Comparison of ENCODE assay signal across 10 cellular contexts in genomic region chr3:111547645-111548044, GRCh38. TPM values are rescaled to one million over a fixed set of nuclear protein-coding genes. Genes with fewer than 3 reads are reported as not detected.
DNase-seq lines count a peak whose midpoint lies in the region; ATAC-seq and TF ChIP-seq lines count a peak whose summit lies in the region.
"Had no signal": no experiment of that assay in that cellular context is flagged by ENCODE, and none has a peak within 500 bp of the region (broad histone marks: within the 10 kb centered on the region; RNA-seq: fewer than 3 reads in every experiment).

No MANE protein-coding gene starts in this region.

- ATAC-seq in HG03460 (IDR thresholded peaks at IDR 0.05; ENCODE audit: unreplicated experiment), result peak; percentile 87

- H3K9me3 Mint-ChIP-seq in CD8-positive, alpha-beta memory T cell, result no peaks in the 10 kb centered on the region
- H3K9me3 Mint-ChIP-seq in HFFc6, result no peaks in the 10 kb centered on the region

- peak overlapping the region; percentile 46 for H3K27ac ChIP-seq in CD8-positive, alpha-beta memory T cell (ENCODE audit: low read depth, low read length)

- H3K4me1 ChIP-seq in CD8-positive, alpha-beta memory T cell (ENCODE audit: insufficient read depth, low read length), result peaks cover 80% of the 10 kb centered on the region

- no peaks in the 10 kb centered on the region for H3K27me3 Mint-ChIP-seq in CD8-positive, alpha-beta memory T cell
- H3K27me3 Mint-ChIP-seq in HFFc6 (ENCODE audit: insufficient read depth), result peaks cover 1% of the 10 kb centered on the region; the same call in 1 of the 2 replicates

- H3K36me3 ChIP-seq in CD8-positive, alpha-beta memory T cell (ENCODE audit: insufficient read depth, low read length), result no peaks in the 10 kb centered on the region
- H3K36me3 ChIP-seq: upper lobe of left lung had no signal

- POLR2A ChIA-PET in CD8-positive, alpha-beta memory T cell (lab: Charles Lee), result interaction anchor here (1.0 kb wide), 1 partner anchor 9 kb away, joined by 3 read pairs; no protein-coding TSS in a partner anchor
- POLR2A ChIA-PET in HEK293T (lab: Yijun Ruan, JAX), result no interaction called here

- no peak for TF ChIP-seq CTCF in GM20000 (IDR thresholded peaks at IDR 0.05; ENCODE audit: extremely low read depth, missing control alignments)
- TF ChIP-seq CTCF in HFFc6 (IDR thresholded peaks at IDR 0.05), result no peak

- H3K27me3 ChIP-seq in CD8-positive, alpha-beta memory T cell (ENCODE audit: insufficient read depth, low read length, poor library complexity, severe bottlenecking), result no peaks in the 10 kb centered on the region
- H3K27me3 ChIP-seq: upper lobe of left lung had no signal

- H3K9me3 ChIP-seq in CD8-positive, alpha-beta memory T cell (ENCODE audit: low read length), result no peaks in the 10 kb centered on the region
- H3K9me3 ChIP-seq: upper lobe of left lung had no signal

- peak in 3 of 5 donors; percentile 63 to 85 (median 70) for DNase-seq in CD8-positive, alpha-beta memory T cell
- peak; percentile 33 for DNase-seq in GM20000 (ENCODE audit: low spot score)
- DNase-seq in activated naive CD4-positive, alpha-beta T cell treated with Interleukin-2 at 50 U/mL for 16 hours, result peak; percentile 39
- DNase-seq in HCEC 1CT, result no peak
- DNase-seq in EL, result no peak
- no peak for DNase-seq in HEK293T (ENCODE audit: extremely low spot score)
- no peak for DNase-seq in HFFc6
- DNase-seq: upper lobe of left lung had no signal

- H3K36me3 Mint-ChIP-seq in CD8-positive, alpha-beta memory T cell, result peaks cover 3 to 42% (median 14%) of the 10 kb centered on the region in 3 donors
- no peaks in the 10 kb centered on the region for H3K36me3 Mint-ChIP-seq in HFFc6 (ENCODE audit: low read depth)

- peaks cover 0 to 37% (median 34%) of the 10 kb centered on the region in 3 donors for H3K4me1 Mint-ChIP-seq in CD8-positive, alpha-beta memory T cell
- H3K4me1 Mint-ChIP-seq in HFFc6 (ENCODE audit: low read depth), result peaks cover 10% of the 10 kb centered on the region; the same call in 1 of the 2 replicates

- H3K4me3 Mint-ChIP-seq in CD8-positive, alpha-beta memory T cell, result no peak overlapping the region
- H3K4me3 Mint-ChIP-seq in HFFc6, result no peak overlapping the region

- peak overlapping the region; percentile 31 for H3K4me3 ChIP-seq in CD8-positive, alpha-beta memory T cell (ENCODE audit: low read length)
- H3K4me3 ChIP-seq: upper lobe of left lung had no signal

- CTCF ChIA-PET in CD8-positive, alpha-beta memory T cell (lab: Charles Lee), result interaction anchor here (2.4 kb wide), 1 partner anchor 69 kb away, joined by 12 read pairs; no protein-coding TSS in a partner anchor
- CTCF ChIA-PET in HEK293T (lab: Yijun Ruan, JAX), result no interaction called here

- H3K27ac Mint-ChIP-seq in CD8-positive, alpha-beta memory T cell, result peak overlapping the region in 1 of 8 donors; percentile 71
- no peak overlapping the region for H3K27ac Mint-ChIP-seq in HFFc6

TF ChIP-seq in HEK293T, 16 proteins besides CTCF, POLR2A, EP300 and RAD21:
- TF ChIP-seq BHLHE40 (IDR thresholded peaks at IDR 0.05; ENCODE audit: borderline replicate concordance) (no peak), ARNT (IDR thresholded peaks at IDR 0.05) (no peak), FOXM1 (IDR thresholded peaks at IDR 0.05; ENCODE audit: borderline replicate concordance) (no peak), PKNOX1 (IDR thresholded peaks at IDR 0.05) (no peak), ELF4 (IDR thresholded peaks at IDR 0.05) (no peak)

RNA-seq across cellular contexts. Expression of gene CD96, which starts 5.6 kb away (rescaled TPM):
- 10 to 100 TPM; 69.1 to 80.9 TPM for total RNA-seq in CD8-positive, alpha-beta memory T cell
- 262 TPM for polyA plus RNA-seq in CD8-positive, alpha-beta memory T cell
- not detected for total RNA-seq in HFFc6 (2021; fragmentation: NEBNext Ultra II Directional; extraction: Animal tissue kit (Norgen Biotek cat#: 25700))

RNA-seq across cellular contexts. Expression of gene ZBED2, which starts 47.5 kb away (rescaled TPM):
- total RNA-seq in CD8-positive, alpha-beta memory T cell, result 100 to 1,000 TPM; 547 to 551 TPM
- polyA plus RNA-seq in CD8-positive, alpha-beta memory T cell, result 0.51 TPM
- total RNA-seq in HFFc6 (2021; fragmentation: NEBNext Ultra II Directional; extraction: Animal tissue kit (Norgen Biotek cat#: 25700)), result under 1 TPM; 0.07 to 0.32 (median 0.20) TPM
- total RNA-seq: liver had no signal
- polyA plus RNA-seq: liver had no signal

Comparison
In these comparisons a context has a peak if more than half of its experiments do, and no peak if none do; other contexts are left out.
1. DNase-seq: peak in CD8-positive, alpha-beta memory T cell (3 of 5), GM20000 (single experiment) and activated naive CD4-positive, alpha-beta T cell treated with Interleukin-2 at 50 U/mL for 16 hours (single experiment); none in HCEC 1CT (single experiment), EL (single experiment), HEK293T (single experiment) and HFFc6 (single experiment).
2. RNA of gene CD96, which starts 5.6 kb away (total RNA-seq): 69.1 to 80.9 TPM in CD8-positive, alpha-beta memory T cell; not detected in HFFc6; every median in the first group is over 10 times any median in the second.
3. RNA of gene ZBED2, which starts 47.5 kb away (total RNA-seq): 547 to 551 TPM in CD8-positive, alpha-beta memory T cell; 0.07 to 0.32 TPM in HFFc6; every median in the first group is over 100 times any median in the second.